Comparison of ENCODE assay signal across 12 cellular contexts in the genomic region with DNA sequence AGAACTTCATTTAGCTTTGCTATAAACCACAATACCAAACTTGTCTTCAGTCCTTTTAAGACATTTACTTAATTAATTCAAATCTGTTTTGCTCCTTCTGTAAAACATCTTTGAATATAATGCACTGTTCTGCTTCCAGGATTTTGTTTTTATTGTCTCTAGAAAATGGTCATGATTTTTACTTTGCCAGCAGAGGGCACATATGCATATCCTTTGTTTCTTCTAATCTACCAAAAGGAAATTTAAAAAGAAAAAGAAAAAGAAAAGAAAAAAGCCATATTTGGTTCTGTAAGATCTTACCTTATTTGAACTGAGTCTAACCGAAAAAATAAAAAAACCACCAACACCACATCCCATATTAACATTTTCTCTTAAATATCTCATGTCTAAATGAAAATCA.
DNase-seq lines count a peak whose midpoint lies in the region; ATAC-seq, FAIRE-seq and TF ChIP-seq lines count a peak whose summit lies in the region.
"Had no signal": no experiment of that assay in that cellular context is flagged by ENCODE, and none has a peak within 500 bp of the region (broad histone marks: within the 10 kb centered on the region; RNA-seq: fewer than 3 reads in every experiment).

No MANE protein-coding gene starts in this region.

- no peaks in the 10 kb centered on the region for H3K27me3 Mint-ChIP-seq in naive B cell
- H3K27me3 Mint-ChIP-seq: activated CD4-positive, alpha-beta memory T cell treated with anti-CD3 and anti-CD28 coated beads for 36 hours had no signal

- no peaks in the 10 kb centered on the region for H3K9me3 Mint-ChIP-seq in naive B cell
- H3K9me3 Mint-ChIP-seq: activated CD4-positive, alpha-beta memory T cell treated with anti-CD3 and anti-CD28 coated beads for 36 hours had no signal

- no peaks in the 10 kb centered on the region for H3K27me3 ChIP-seq in bronchial epithelial cell (ENCODE audit: control insufficient read depth, insufficient read depth, low read length)

- H3K4me3 Mint-ChIP-seq in naive B cell = peak overlapping the region in 1 of 8 donors; percentile 25
- H3K4me3 Mint-ChIP-seq: activated CD4-positive, alpha-beta memory T cell treated with anti-CD3 and anti-CD28 coated beads for 36 hours had no signal

- no peaks in the 10 kb centered on the region for H3K36me3 Mint-ChIP-seq in naive B cell
- H3K36me3 Mint-ChIP-seq: activated CD4-positive, alpha-beta memory T cell treated with anti-CD3 and anti-CD28 coated beads for 36 hours had no signal

- DNase-seq in DMS 273 (lab: John Stamatoyannopoulos, UW; ENCODE audit: unreplicated experiment) (peak; percentile 14), DMS 273 treated with DMSO at 0.1 percent for 48 hours (lab: John Stamatoyannopoulos, UW) (no peak), Kasumi-1 (lab: John Stamatoyannopoulos, UW) (peak; percentile 45 to 56), bronchial epithelial cell (ENCODE audit: low read depth) (peak; percentile 17), naive B cell (peak; percentile 6)
- DNase-seq in activated T-cell treated with anti-CD3 and anti-CD28 coated beads, Interleukin-2, amount 50 U/mL, for 1 hour = no peak
- DNase-seq: 8988T; activated CD4-positive, alpha-beta memory T cell treated with anti-CD3 and anti-CD28 coated beads for 36 hours; effector CD4-positive, alpha-beta T cell; NCI-H524 treated with DMSO at 0.1 percent for 48 hours had no signal

- no peak overlapping the region for H3K4me3 ChIP-seq in bronchial epithelial cell (ENCODE audit: low read depth, low read length)

- ATAC-seq in naive B cell (ENCODE audit: low read depth in 2 of 2) = no peak
- no peak for ATAC-seq in HG02970 (IDR thresholded peaks at IDR 0.05; ENCODE audit: low FRiP score, unreplicated experiment)
- no peak for ATAC-seq in GM21619 (IDR thresholded peaks at IDR 0.05; ENCODE audit: unreplicated experiment)

- no peaks in the 10 kb centered on the region for H3K36me3 ChIP-seq in bronchial epithelial cell (ENCODE audit: control insufficient read depth, insufficient read depth, low read length)

- H3K4me1 Mint-ChIP-seq in naive B cell = peaks cover 17 to 35% (median 32%) of the 10 kb centered on the region in 3 donors

- peak; percentile 14 for TF ChIP-seq CTCF in bronchial epithelial cell (IDR thresholded peaks at IDR 0.05; ENCODE audit: insufficient read depth, low read length, severe bottlenecking)

- peak overlapping the region in 2 of 6 donors; percentile 0 to 71 for H3K27ac Mint-ChIP-seq in naive B cell
- H3K27ac Mint-ChIP-seq: activated CD4-positive, alpha-beta memory T cell treated with anti-CD3 and anti-CD28 coated beads for 36 hours had no signal

- no peak for FAIRE-seq in bronchial epithelial cell (lab: Jason Lieb, UNC)

Comparison
In these comparisons a context has a peak if more than half of its experiments do, and no peak if none do; other contexts are left out.
1. DNase-seq: peak in DMS 273 (single experiment), Kasumi-1 (2 of 2), bronchial epithelial cell (single experiment) and naive B cell (single experiment); none in DMS 273 treated with DMSO at 0.1 percent for 48 hours (single experiment) and activated T-cell treated with anti-CD3 and anti-CD28 coated beads, Interleukin-2, amount 50 U/mL, for 1 hour (single experiment).